8 cellular contexts compared by ENCODE assay signal in the genomic region with DNA sequence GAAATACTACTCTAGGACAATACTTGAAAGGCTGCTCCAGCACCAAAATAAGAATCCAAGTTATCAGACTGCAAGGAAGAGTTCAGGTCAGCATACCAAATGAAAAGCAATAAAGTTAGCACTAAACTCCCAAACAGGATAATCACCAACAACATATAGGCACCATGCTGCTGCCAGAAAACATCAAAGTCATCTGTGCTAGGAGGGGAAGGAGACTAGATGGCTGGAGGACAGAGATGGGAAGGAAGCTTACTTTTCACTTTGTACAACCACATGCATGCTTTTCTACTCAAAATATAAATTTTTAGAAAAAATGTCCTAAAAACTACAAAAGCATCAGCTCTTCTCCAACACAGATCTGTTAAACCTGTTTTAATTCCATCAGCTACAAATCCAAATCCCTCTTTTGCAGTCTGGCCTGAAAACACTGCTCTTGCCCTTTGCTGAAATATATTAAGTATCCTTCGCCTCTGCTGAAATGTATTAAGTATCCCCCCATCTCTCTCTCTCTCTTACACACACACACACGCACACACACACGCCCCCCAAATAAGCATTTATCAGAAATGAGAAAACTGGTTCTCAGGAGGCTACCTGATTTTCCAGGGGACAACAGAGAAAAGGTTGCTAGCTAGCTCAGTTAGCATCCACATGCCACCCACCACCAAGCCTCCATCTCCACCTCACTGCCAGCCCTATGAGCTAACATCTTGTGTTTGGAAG. TPM values are rescaled to one million over a fixed set of nuclear protein-coding genes. Genes with fewer than 3 reads are reported as not detected.
DNase-seq lines count a peak whose midpoint lies in the region; TF ChIP-seq lines count a peak whose summit lies in the region.

No MANE protein-coding gene starts in this region.

- H3K36me3 ChIP-seq in ES-I3 (ENCODE audit: insufficient read depth, low read length) (no peaks in the 10 kb centered on the region), esophagus squamous epithelium (peaks cover 0 to 11% (median 0%) of the 10 kb centered on the region in 3 donors)

- intact Hi-C loops in esophagus squamous epithelium (cut with DNase I): no loop called here

- no peaks in the 10 kb centered on the region for H3K27me3 Mint-ChIP-seq in progenitor cell of endocrine pancreas

- 18% methylated on average over 3 of the region's 3 CpGs for WGBS in esophagus squamous epithelium, 2 donors

- H3K4me3 Mint-ChIP-seq in progenitor cell of endocrine pancreas (ENCODE audit: low read depth): peak overlapping the region; percentile 86

- no peak for TF ChIP-seq POLR2A in esophagus squamous epithelium (IDR thresholded peaks at IDR 0.05)

- DNase-seq in RWPE1 (ENCODE audit: low spot score) (no peak), esophagus squamous epithelium (lab: John Stamatoyannopoulos, UW) (no peak), progenitor cell of endocrine pancreas (ENCODE audit: low spot score, unreplicated experiment) (no peak), T-helper 9 cell (no peak), NCI-H446 treated with DMSO at 0.1 percent for 48 hours (lab: John Stamatoyannopoulos, UW) (no peak), activated gamma-delta T cell (lab: John Stamatoyannopoulos, UW) (no peak), GM19240 (ENCODE audit: insufficient read length, low spot score) (no peak)

- H3K4me3 ChIP-seq in esophagus squamous epithelium: peak overlapping the region; percentile 65 to 95 (median 84)

- H3K4me1 ChIP-seq in ES-I3 (ENCODE audit: insufficient read depth, low read length): peaks cover 13% of the 10 kb centered on the region
- H3K4me1 ChIP-seq in esophagus squamous epithelium: peaks cover 26 to 55% (median 30%) of the 10 kb centered on the region in 3 donors

- no peaks in the 10 kb centered on the region for H3K9me3 Mint-ChIP-seq in progenitor cell of endocrine pancreas (ENCODE audit: low read depth)

- no peaks in the 10 kb centered on the region for H3K36me3 Mint-ChIP-seq in progenitor cell of endocrine pancreas (ENCODE audit: insufficient read depth)

- peak overlapping the region; percentile 89 for H3K27ac Mint-ChIP-seq in progenitor cell of endocrine pancreas

- peak overlapping the region; percentile 62 for H3K9ac ChIP-seq in ES-I3 (ENCODE audit: low read depth, low read length)

- H3K9me3 ChIP-seq in ES-I3 (ENCODE audit: control insufficient read depth, insufficient read depth, low read length): no peaks in the 10 kb centered on the region
- H3K9me3 ChIP-seq in esophagus squamous epithelium: no peaks in the 10 kb centered on the region

- CTCF ChIA-PET in RWPE1 (lab: Yijun Ruan, JAX): interaction anchor here (0.6 to 1.3 kb wide), 2 partner anchors 18 to 26 kb away, joined by 3 to 5 read pairs; partner anchors contain the start of gene DENND4B

- no peak for TF ChIP-seq CTCF in RWPE1 (conservative IDR thresholded peaks at IDR 0.05; ENCODE audit: low read depth)
- TF ChIP-seq CTCF in esophagus squamous epithelium (IDR thresholded peaks at IDR 0.05): no peak
- TF ChIP-seq CTCF in progenitor cell of endocrine pancreas (IDR thresholded peaks at IDR 0.05; ENCODE audit: unreplicated experiment): no peak

- peaks cover 25% of the 10 kb centered on the region for H3K4me1 Mint-ChIP-seq in progenitor cell of endocrine pancreas (ENCODE audit: low read depth)

- POLR2A ChIA-PET in RWPE1 (lab: Yijun Ruan, JAX; ENCODE audit: low non-redundant PET): interaction anchor here (0.6 to 1.4 kb wide), 2 partner anchors 19 to 115 kb away, joined by 4 to 5 read pairs; no protein-coding TSS in a partner anchor

- H3K27me3 ChIP-seq in esophagus squamous epithelium: no peaks in the 10 kb centered on the region

- H3K27ac ChIP-seq in RWPE1 (peak overlapping the region; percentile 92), esophagus squamous epithelium (peak overlapping the region; percentile 86 to 97 (median 91))

RNA-seq across cellular contexts. Expression of gene GATAD2B, which starts 1.5 kb away (rescaled TPM):
- total RNA-seq in esophagus squamous epithelium (10 to 100 TPM in 3 of 4 donors, 1 to 10 TPM in 1; 9.7 to 16.6 (median 12.0) TPM), progenitor cell of endocrine pancreas (48.8 and 52.6 TPM in 2 replicates)

RNA-seq across cellular contexts. Expression of gene DENND4B, which starts 25.3 kb away (rescaled TPM):
- total RNA-seq in esophagus squamous epithelium: 10 to 100 TPM in 3 of 4 donors, 1 to 10 TPM in 1; 5.9 to 31.7 (median 14.1) TPM
- 84.7 and 93.4 TPM in 2 replicates for total RNA-seq in progenitor cell of endocrine pancreas

RNA-seq across cellular contexts. Expression of gene CRTC2, which starts 37.2 kb away (rescaled TPM):
- total RNA-seq in esophagus squamous epithelium: 10 to 100 TPM in 1 of 4 donors, 1 to 10 TPM in 3; 7.5 to 13.2 (median 8.0) TPM
- total RNA-seq in progenitor cell of endocrine pancreas: 40.9 and 41.9 TPM in 2 replicates

RNA-seq across cellular contexts. Expression of gene SLC39A1, which starts 42.1 kb away (rescaled TPM):
- total RNA-seq in esophagus squamous epithelium (10 to 100 TPM; 42.5 to 74.2 (median 58.8) TPM), progenitor cell of endocrine pancreas (70.6 and 75.4 TPM in 2 replicates)

RNA-seq across cellular contexts. Expression of gene CREB3L4, which starts 46.5 kb away (rescaled TPM):
- 10 to 100 TPM in 1 of 4 donors, 1 to 10 TPM in 3; 3.7 to 14.4 (median 8.1) TPM for total RNA-seq in esophagus squamous epithelium
- total RNA-seq in progenitor cell of endocrine pancreas: 36.6 and 41.7 TPM in 2 replicates
